In the genomic region with DNA sequence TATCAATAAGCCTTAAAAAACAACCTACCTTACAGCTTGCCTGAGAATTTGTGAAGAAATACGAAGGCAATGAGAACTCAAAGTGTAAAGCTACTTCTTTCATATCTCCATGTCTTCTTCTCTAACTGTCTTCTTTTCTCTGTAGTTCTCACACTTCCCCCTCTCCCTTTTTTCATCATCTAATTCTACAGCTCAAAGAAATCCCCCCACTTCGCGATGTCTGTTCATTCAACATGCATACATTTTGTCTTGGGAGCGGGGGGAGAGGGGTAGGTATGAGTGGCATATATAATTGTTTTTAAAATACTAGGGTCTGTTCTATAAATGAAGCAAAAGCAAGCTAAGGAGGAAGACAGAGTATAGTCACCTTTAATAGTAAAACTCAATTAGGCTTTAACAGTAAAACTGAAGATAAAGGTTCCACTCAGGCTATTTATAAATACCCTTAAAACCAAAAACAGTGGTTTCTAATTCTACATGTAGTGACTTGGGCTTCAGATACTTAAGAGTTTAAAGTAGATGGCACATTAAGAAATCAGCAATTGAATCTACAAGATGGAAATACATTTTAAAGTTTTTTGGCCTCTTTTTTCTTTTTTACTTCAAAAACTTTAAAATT, we compare ENCODE assay signal across 10 cellular contexts.
DNase-seq lines count a peak whose midpoint lies in the region; ATAC-seq and TF ChIP-seq lines count a peak whose summit lies in the region.
"Had no signal": no experiment of that assay in that cellular context is flagged by ENCODE, and none has a peak within 500 bp of the region (broad histone marks: within the 10 kb centered on the region; RNA-seq: fewer than 3 reads in every experiment).

No MANE protein-coding gene starts in this region.

- in situ Hi-C loops in GM23248 (cut with MboI) = no loop called here

- H3K9me2 ChIP-seq in GM23248 (ENCODE audit: insufficient read depth) = no peaks in the 10 kb centered on the region

- H3K9me3 Mint-ChIP-seq in activated naive CD8-positive, alpha-beta T cell (ENCODE audit: low read depth) = peaks cover 9% of the 10 kb centered on the region
- H3K9me3 Mint-ChIP-seq: neural crest cell had no signal

- peak overlapping the region; percentile 94 for H3K27ac Mint-ChIP-seq in activated naive CD8-positive, alpha-beta T cell

- no peak for TF ChIP-seq POLR2A in lower leg skin (IDR thresholded peaks at IDR 0.05)

- H3F3A ChIP-seq in GM23248 (ENCODE audit: insufficient read depth) = peaks cover 4% of the 10 kb centered on the region; the same call in 1 of the 2 replicates

- H3K4me3 ChIP-seq in GM23248 = no peak overlapping the region
- H3K4me3 ChIP-seq in lower leg skin (ENCODE audit: low read depth, poor library complexity, severe bottlenecking) = no peak overlapping the region
- H3K4me3 ChIP-seq in aorta (ENCODE audit: low read length in 2 of 2) = no peak overlapping the region

- no peak for TF ChIP-seq CTCF in lower leg skin (IDR thresholded peaks at IDR 0.05)

- peaks cover 86% of the 10 kb centered on the region for H3K4me1 Mint-ChIP-seq in activated naive CD8-positive, alpha-beta T cell (ENCODE audit: low read depth)

- 96 to 100% methylated on average over 4 of the region's 4 CpGs for WGBS in GM23248 (ENCODE audit: low coverage in 1 of 2, low lambda C conversion rate in 2 of 2, missing lambda C conversion rate in 2 of 2), 2 experiments
- 91 to 92% methylated on average over 4 of the region's 4 CpGs for WGBS in lower leg skin, 2 donors
- 95% methylated on average over 4 of the region's 4 CpGs for WGBS in aorta, 2 donors

- no peaks in the 10 kb centered on the region for H3K27me3 ChIP-seq in GM23248 (replicated peaks; ENCODE audit: insufficient read depth)
- no peaks in the 10 kb centered on the region for H3K27me3 ChIP-seq in aorta (ENCODE audit: control insufficient read depth in 1 of 2, insufficient read depth in 2 of 2, low read length in 1 of 2)

- no peaks in the 10 kb centered on the region for H3K27me3 Mint-ChIP-seq in activated naive CD8-positive, alpha-beta T cell

- H3K4me1 ChIP-seq in ES-I3 (ENCODE audit: insufficient read depth, low read length) (peaks cover 22% of the 10 kb centered on the region), GM23248 (ENCODE audit: insufficient read depth) (no peaks in the 10 kb centered on the region), aorta (ENCODE audit: control insufficient read depth in 1 of 2, insufficient read depth in 2 of 2, low read length in 2 of 2) (peaks cover 0 to 7% of the 10 kb centered on the region in 2 donors)

- H3K4me3 Mint-ChIP-seq in activated naive CD8-positive, alpha-beta T cell = peak overlapping the region; percentile 83
- H3K4me3 Mint-ChIP-seq: neural crest cell had no signal

- H3K36me3 ChIP-seq in ES-I3 (ENCODE audit: insufficient read depth, low read length) (no peaks in the 10 kb centered on the region), GM23248 (ENCODE audit: low read depth) (no peaks in the 10 kb centered on the region; the same call in 1 of the 2 replicates), aorta (ENCODE audit: control insufficient read depth in 1 of 2, insufficient read depth in 2 of 2, low read length in 1 of 2) (no peaks in the 10 kb centered on the region)

- H3K9ac ChIP-seq in ES-I3 (ENCODE audit: low read depth, low read length) = peak overlapping the region; percentile 48; the same call in 1 of the 2 replicates
- H3K9ac ChIP-seq in GM23248 = no peak overlapping the region

- intact Hi-C loops in lower leg skin (cut with DNase I; ENCODE audit: low total_unique reads) = no loop called here
- intact Hi-C loops in aorta (cut with DNase I) = no loop called here

- peaks cover 4% of the 10 kb centered on the region for H3K9me3 ChIP-seq in ES-I3 (ENCODE audit: control insufficient read depth, insufficient read depth, low read length)
- no peaks in the 10 kb centered on the region for H3K9me3 ChIP-seq in GM23248 (ENCODE audit: low read depth)
- no peaks in the 10 kb centered on the region for H3K9me3 ChIP-seq in aorta (ENCODE audit: control insufficient read depth, low read length)

- H2AFZ ChIP-seq in GM23248 = no peak overlapping the region

- no peak overlapping the region for H3K27ac ChIP-seq in GM23248
- H3K27ac ChIP-seq in aorta (ENCODE audit: low read depth in 1 of 2, low read length in 2 of 2) = no peak overlapping the region

- no peak for DNase-seq in GM23248
- no peak for DNase-seq in lower leg skin (ENCODE audit: low spot score in 2 of 2)
- no peak for DNase-seq in NCI-H510A (lab: John Stamatoyannopoulos, UW)
- DNase-seq in aorta = no peak
- DNase-seq: NCI-H1048 had no signal

- peak; percentile 41 for ATAC-seq in GM19455 (IDR thresholded peaks at IDR 0.05; ENCODE audit: unreplicated experiment)
- ATAC-seq in HG03097 (IDR thresholded peaks at IDR 0.05; ENCODE audit: low FRiP score, unreplicated experiment) = peak; percentile 31
- ATAC-seq in aorta (ENCODE audit: low FRiP score) = no peak

- H3K36me3 Mint-ChIP-seq in activated naive CD8-positive, alpha-beta T cell = peaks cover 17% of the 10 kb centered on the region

- H3K4me2 ChIP-seq in GM23248 (ENCODE audit: unreplicated experiment) = no peak overlapping the region

- peaks cover 91% of the 10 kb centered on the region for H3K79me2 ChIP-seq in GM23248 (ENCODE audit: insufficient read depth)

- H4K20me1 ChIP-seq in GM23248 (ENCODE audit: insufficient read depth) = 0 out of 2 replicates have a peak, but pooled peaks cover 5% of the 10 kb centered on the region
